12 cellular contexts compared by ENCODE assay signal in genomic region chr11:122207921-122208764, GRCh38.
DNase-seq lines count a peak whose midpoint lies in the region; ATAC-seq and TF ChIP-seq lines count a peak whose summit lies in the region.
"Had no signal": no experiment of that assay in that cellular context is flagged by ENCODE, and none has a peak within 500 bp of the region (broad histone marks: within the 10 kb centered on the region; RNA-seq: fewer than 3 reads in every experiment).

No MANE protein-coding gene starts in this region.

- intact Hi-C loops in body of pancreas (cut with DNase I): no loop called here
- intact Hi-C loops in right cardiac atrium (cut with DNase I): loop anchor here in 2 of 4 donors (10.0 kb wide), 2 partner anchors 103 to 183 kb away; no protein-coding TSS in a partner anchor

- DNase-seq in EH (ENCODE audit: low read depth) (peak; percentile 90), body of pancreas (no peak), right cardiac atrium (peak in 1 of 3 donors; percentile 56), A172 (ENCODE audit: low spot score) (no peak), BE2C (no peak)
- DNase-seq: Caco-2, lower lobe of right lung, NCI-H446, posterior cingulate gyrus had no signal

- TF ChIP-seq CTCF in body of pancreas (IDR thresholded peaks at IDR 0.05) (no peak), BE2C (IDR thresholded peaks at IDR 0.05; ENCODE audit: low read depth, low read length) (no peak)

- H3K9me3 ChIP-seq in body of pancreas (no peaks in the 10 kb centered on the region), right cardiac atrium (ENCODE audit: control insufficient read depth, low read length) (no peaks in the 10 kb centered on the region), stomach smooth muscle (ENCODE audit: control insufficient read depth in 2 of 2, low read length in 2 of 2) (no peaks in the 10 kb centered on the region), BE2C (no peaks in the 10 kb centered on the region)
- H3K9me3 ChIP-seq: Caco-2, lower lobe of right lung had no signal

- no peaks in the 10 kb centered on the region for H3K36me3 ChIP-seq in body of pancreas (replicated peaks in 1 of 2; ENCODE audit: insufficient read depth in 1 of 2, low read depth in 2 of 2)
- no peaks in the 10 kb centered on the region for H3K36me3 ChIP-seq in stomach smooth muscle (ENCODE audit: control insufficient read depth in 2 of 2, insufficient read depth in 2 of 2, low read length in 2 of 2)
- no peaks in the 10 kb centered on the region for H3K36me3 ChIP-seq in BE2C
- H3K36me3 ChIP-seq: lower lobe of right lung had no signal

- no peak overlapping the region for H3K9ac ChIP-seq in stomach smooth muscle (ENCODE audit: low read length in 2 of 2)

- H3K4me3 Mint-ChIP-seq in stimulated activated memory B cell treated with anti-CD40 and anti-IgM and Interleukin-4, amounts not matched to agents 10 μg/mL and 1 μg/mL and 100 μg/mL, for 72 hours: no peak overlapping the region

- no peaks in the 10 kb centered on the region for H3K36me3 Mint-ChIP-seq in stimulated activated memory B cell treated with anti-CD40 and anti-IgM and Interleukin-4, amounts not matched to agents 10 μg/mL and 1 μg/mL and 100 μg/mL, for 72 hours

- H3K4me1 Mint-ChIP-seq in stimulated activated memory B cell treated with anti-CD40 and anti-IgM and Interleukin-4, amounts not matched to agents 10 μg/mL and 1 μg/mL and 100 μg/mL, for 72 hours: no peaks in the 10 kb centered on the region

- H3K27me3 Mint-ChIP-seq in stimulated activated memory B cell treated with anti-CD40 and anti-IgM and Interleukin-4, amounts not matched to agents 10 μg/mL and 1 μg/mL and 100 μg/mL, for 72 hours: peaks cover 29% of the 10 kb centered on the region

- TF ChIP-seq POLR2A in body of pancreas (IDR thresholded peaks at IDR 0.05): no peak

- ATAC-seq in body of pancreas (peak; percentile 22), right cardiac atrium (no peak), GM21786 (IDR thresholded peaks at IDR 0.05; ENCODE audit: unreplicated experiment) (no peak)
- no peak for ATAC-seq in stimulated activated memory B cell treated with anti-CD40 and anti-IgM and Interleukin-4, amounts not matched to agents 10 μg/mL and 1 μg/mL and 100 μg/mL, for 72 hours

- H3K27ac Mint-ChIP-seq in stimulated activated memory B cell treated with anti-CD40 and anti-IgM and Interleukin-4, amounts not matched to agents 10 μg/mL and 1 μg/mL and 100 μg/mL, for 72 hours: no peak overlapping the region

- no peaks in the 10 kb centered on the region for H3K9me3 Mint-ChIP-seq in stimulated activated memory B cell treated with anti-CD40 and anti-IgM and Interleukin-4, amounts not matched to agents 10 μg/mL and 1 μg/mL and 100 μg/mL, for 72 hours

- H3K27me3 ChIP-seq in body of pancreas (no peaks in the 10 kb centered on the region), right cardiac atrium (ENCODE audit: control insufficient read depth, insufficient read depth) (no peaks in the 10 kb centered on the region), stomach smooth muscle (ENCODE audit: control insufficient read depth in 1 of 2, insufficient read depth in 2 of 2, low read length in 2 of 2) (no peaks in the 10 kb centered on the region), BE2C (no peaks in the 10 kb centered on the region)

- H3K27ac ChIP-seq in body of pancreas: no peak overlapping the region
- peak overlapping the region; percentile 47 for H3K27ac ChIP-seq in right cardiac atrium (ENCODE audit: low read length)
- peak overlapping the region; percentile 53 for H3K27ac ChIP-seq in stomach smooth muscle (ENCODE audit: low read length)
- H3K27ac ChIP-seq: lower lobe of right lung had no signal

- H3K4me1 ChIP-seq in body of pancreas (peaks cover 12% of the 10 kb centered on the region), right cardiac atrium (ENCODE audit: control insufficient read depth, insufficient read depth, low read length) (peaks cover 13% of the 10 kb centered on the region), stomach smooth muscle (ENCODE audit: control insufficient read depth, insufficient read depth, low read length) (peaks cover 20% of the 10 kb centered on the region), BE2C (no peaks in the 10 kb centered on the region)
- H3K4me1 ChIP-seq: Caco-2 had no signal

- WGBS in body of pancreas, 2 donors: 79 to 82% methylated on average over 8 of the region's 8 CpGs
- 47% methylated on average over 8 of the region's 8 CpGs for WGBS in right cardiac atrium

- H3K4me3 ChIP-seq in body of pancreas (no peak overlapping the region), right cardiac atrium (ENCODE audit: low read length) (no peak overlapping the region), stomach smooth muscle (ENCODE audit: low read length in 2 of 2) (peak overlapping the region in 1 of 2 donors; percentile 30), BE2C (ENCODE audit: low read depth, low read length) (no peak overlapping the region)
- H3K4me3 ChIP-seq: lower lobe of right lung had no signal

Comparison
In these comparisons a context has a peak if more than half of its experiments do, and no peak if none do; other contexts are left out.
1. H3K27ac ChIP-seq: peak in right cardiac atrium (single experiment) and stomach smooth muscle (single experiment); none in body of pancreas (0 of 4).